21 cellular contexts compared by ENCODE assay signal in genomic region chr20:14232650-14233049, GRCh38.
A peak's percentile ranks its signal among the peaks of the same experiment; 100 is the strongest.
DNase-seq lines count a peak whose midpoint lies in the region; ATAC-seq and FAIRE-seq lines count a peak whose summit lies in the region.
"Had no signal": no experiment of that assay in that cellular context is flagged by ENCODE, and none has a peak within 500 bp of the region (broad histone marks: within the 10 kb centered on the region; RNA-seq: fewer than 3 reads in every experiment).

No MANE protein-coding gene starts in this region.

- H3K36me3 ChIP-seq in SJCRH30: no peaks in the 10 kb centered on the region
- H3K36me3 ChIP-seq: right atrium auricular region, stomach had no signal

- in situ Hi-C loops in SK-MEL-5 (cut with HindIII; ENCODE audit: low pct_unique_long_range_greater_than_20kb, low sequenced_read_pairs): no loop called here

- peak; percentile 75 for FAIRE-seq in GM18507 (lab: Jason Lieb, UNC)
- FAIRE-seq: HTR-8/SVneo, urothelium cell line had no signal

- DNase-seq in GM18507 (ENCODE audit: extremely low spot score, insufficient read length, low read depth) (no peak), SK-MEL-5 (ENCODE audit: low read depth, low spot score) (peak; percentile 61), SIG-M5 treated with dmso at 0.1 percent for 504 hours (lab: John Stamatoyannopoulos, UW; ENCODE audit: unreplicated experiment) (no peak), SJCRH30 (no peak)
- no peak for DNase-seq in activated naive CD4-positive, alpha-beta T cell treated with anti-CD3 and anti-CD28 coated beads, Interleukin-2, amount 50 U/mL, for 16 hours
- DNase-seq: activated B cell treated with CpG ODN at 0.5 μM for 24 hours; activated CD8-positive, alpha-beta memory T cell treated with anti-CD3 and anti-CD28 coated beads for 24 hours; CD8-positive, alpha-beta T cell; central memory CD4-positive, alpha-beta T cell; effector memory CD8-positive, alpha-beta T cell; H7; hypothalamus; kidney glomerular epithelial cell; NCI-H1417 treated with DMSO at 0.1 percent for 48 hours; stomach had no signal

- no peaks in the 10 kb centered on the region for H3K27me3 ChIP-seq in SJCRH30
- H3K27me3 ChIP-seq: right atrium auricular region, stomach had no signal

- no peaks in the 10 kb centered on the region for H3K4me1 ChIP-seq in SJCRH30
- H3K4me1 ChIP-seq: right atrium auricular region had no signal

- H3K27ac ChIP-seq in SJCRH30: no peak overlapping the region
- H3K27ac ChIP-seq: right atrium auricular region had no signal

- H3K4me3 ChIP-seq in SJCRH30: no peak overlapping the region
- H3K4me3 ChIP-seq: right atrium auricular region, stomach had no signal

- ATAC-seq in GM19467 (IDR thresholded peaks at IDR 0.05; ENCODE audit: unreplicated experiment) (peak; percentile 58), HG03175 (IDR thresholded peaks at IDR 0.05; ENCODE audit: unreplicated experiment) (peak; percentile 97), GM21526 (IDR thresholded peaks at IDR 0.05; ENCODE audit: low FRiP score, unreplicated experiment) (no peak)
- ATAC-seq: CD8-positive, alpha-beta T cell; effector memory CD8-positive, alpha-beta T cell had no signal

- H3K9me3 ChIP-seq in SJCRH30 (replicated peaks): no peaks in the 10 kb centered on the region
- H3K9me3 ChIP-seq: right atrium auricular region, stomach had no signal
